10 cellular contexts compared by ENCODE assay signal in the genomic region with DNA sequence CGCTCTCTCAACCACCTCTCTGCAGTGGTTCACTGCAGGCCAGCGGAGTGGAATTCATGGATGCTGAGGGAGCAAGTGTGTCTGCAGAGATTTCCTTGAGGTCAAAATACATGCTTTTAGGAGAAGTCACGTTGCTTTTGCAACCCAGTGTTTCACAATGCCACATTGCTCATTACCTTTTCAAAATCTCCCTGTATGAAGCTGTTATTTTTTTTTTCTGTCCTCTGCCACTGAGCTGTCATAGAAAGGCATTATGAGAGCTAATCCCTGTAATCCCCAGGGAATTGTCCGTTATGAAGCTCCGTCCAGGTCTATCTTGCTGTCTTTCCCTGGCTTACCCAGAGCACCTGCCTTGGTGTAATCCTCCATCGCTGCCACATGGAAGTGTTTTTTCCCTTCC.
DNase-seq lines count a peak whose midpoint lies in the region; ATAC-seq, FAIRE-seq and TF ChIP-seq lines count a peak whose summit lies in the region.
"Had no signal": no experiment of that assay in that cellular context is flagged by ENCODE, and none has a peak within 500 bp of the region (broad histone marks: within the 10 kb centered on the region; RNA-seq: fewer than 3 reads in every experiment).

No MANE protein-coding gene starts in this region.

- H3K4me2 ChIP-seq in skeletal muscle satellite cell (ENCODE audit: low read length) = peak overlapping the region; percentile 60

- no peaks in the 10 kb centered on the region for H3K9me3 ChIP-seq in skeletal muscle satellite cell (replicated peaks; ENCODE audit: low read length)

- H3K9ac ChIP-seq in skeletal muscle satellite cell (ENCODE audit: low read depth, low read length) = peak overlapping the region; percentile 61

- peaks cover 7% of the 10 kb centered on the region for H3K27me3 ChIP-seq in skeletal muscle satellite cell (ENCODE audit: control insufficient read depth, insufficient read depth, low read length)

- FAIRE-seq in H54 (lab: Jason Lieb, UNC) (no peak), RCC 7860 (lab: Jason Lieb, UNC) (no peak)

- TF ChIP-seq POLR2A in H54 (IDR thresholded peaks at IDR 0.05; ENCODE audit: low read depth, low read length) = no peak

- no peak for ATAC-seq in HG02588 (IDR thresholded peaks at IDR 0.05; ENCODE audit: unreplicated experiment)

- H3K4me1 ChIP-seq in skeletal muscle satellite cell (ENCODE audit: control insufficient read depth, insufficient read depth, low read length) = peaks cover 21% of the 10 kb centered on the region
- H3K4me1 ChIP-seq: left ventricle myocardium inferior had no signal

- H3K4me3 ChIP-seq in skeletal muscle satellite cell (ENCODE audit: low read length) = no peak overlapping the region
- H3K4me3 ChIP-seq: left ventricle myocardium inferior had no signal

- H3K36me3 ChIP-seq in skeletal muscle satellite cell (ENCODE audit: insufficient read depth, low read length) = no peaks in the 10 kb centered on the region
- H3K36me3 ChIP-seq: left ventricle myocardium inferior had no signal

- DNase-seq in H54 (ENCODE audit: insufficient read length, low spot score) = peak; percentile 43
- DNase-seq in RCC 7860 (ENCODE audit: low spot score) = peak; percentile 23
- DNase-seq in fibroblast of peridontal ligament (ENCODE audit: extremely low read depth) = peak; percentile 97
- no peak for DNase-seq in ureter (ENCODE audit: low spot score)
- no peak for DNase-seq in DMS 273 (lab: John Stamatoyannopoulos, UW; ENCODE audit: unreplicated experiment)
- DNase-seq: left ventricle myocardium inferior, MM.1S, occipital lobe had no signal

Comparison
In these comparisons a context has a peak if more than half of its experiments do, and no peak if none do; other contexts are left out.
1. DNase-seq: peak in H54 (single experiment), RCC 7860 (single experiment) and fibroblast of peridontal ligament (single experiment); none in ureter (single experiment) and DMS 273 (single experiment).